In genomic region chr17:16938496-16939270, GRCh38 we compare ENCODE assay signal across 1 cellular context.
TF ChIP-seq lines count a peak whose summit lies in the region.

No MANE protein-coding gene starts in this region.

TF ChIP-seq in H1, 55 proteins besides CTCF, POLR2A, EP300 and RAD21:
- no peak for TF ChIP-seq TAF7 (optimal IDR thresholded peaks at IDR 0.05; ENCODE audit: borderline replicate concordance, low read depth, low read length)
- TF ChIP-seq BACH1 (IDR thresholded peaks at IDR 0.05; ENCODE audit: low read length): no peak
- TF ChIP-seq RBBP5 (IDR thresholded peaks at IDR 0.05; ENCODE audit: borderline replicate concordance, low read depth, low read length): no peak
- no peak for TF ChIP-seq CHD7 (IDR thresholded peaks at IDR 0.05; ENCODE audit: insufficient replicate concordance, low read length)
- TF ChIP-seq CBX8 (IDR thresholded peaks at IDR 0.05; ENCODE audit: borderline replicate concordance, low read depth, low read length): no peak
- no peak for TF ChIP-seq CREB1 (IDR thresholded peaks at IDR 0.05)
- no peak for TF ChIP-seq TEAD4 (IDR thresholded peaks at IDR 0.05; ENCODE audit: low read depth, low read length)
- TF ChIP-seq YY1 (IDR thresholded peaks at IDR 0.05; ENCODE audit: low read depth, low read length): no peak
- TF ChIP-seq CHD1 (IDR thresholded peaks at IDR 0.05; ENCODE audit: low read depth, low read length): no peak
- no peak for TF ChIP-seq KDM4A (IDR thresholded peaks at IDR 0.05; ENCODE audit: low read depth, low read length, severe bottlenecking)
- no peak for TF ChIP-seq ASH2L (IDR thresholded peaks at IDR 0.05; ENCODE audit: low read length)
- no peak for TF ChIP-seq FOSL1 (IDR thresholded peaks at IDR 0.05; ENCODE audit: insufficient read depth, low read depth, low read length)
- TF ChIP-seq JUN (IDR thresholded peaks at IDR 0.05; ENCODE audit: low read depth, low read length): no peak
- TF ChIP-seq TBP (IDR thresholded peaks at IDR 0.05; ENCODE audit: low read depth, low read length): no peak
